ENCODE assay signal across 26 cellular contexts in genomic region chr1:186899977-186900376, GRCh38.
"Had no signal": no experiment of that assay in that cellular context is flagged by ENCODE, and none has a peak within 500 bp of the region (broad histone marks: within the 10 kb centered on the region; RNA-seq: fewer than 3 reads in every experiment).

No MANE protein-coding gene starts in this region.

- H3K27me3 ChIP-seq: body of pancreas, colonic mucosa, esophagus squamous epithelium, gastroesophageal sphincter, sigmoid colon, tibial artery had no signal

- H3K27ac ChIP-seq: body of pancreas, colonic mucosa, epithelial cell of prostate, esophagus squamous epithelium, lower lobe of right lung, sigmoid colon, tibial artery had no signal

- H3K4me3 ChIP-seq: body of pancreas, colonic mucosa, esophagus squamous epithelium, gastroesophageal sphincter, lower lobe of right lung, mucosa of descending colon, sigmoid colon, tibial artery had no signal

- DNase-seq: activated CD4-positive, CD25-positive, alpha-beta regulatory T cell; activated CD8-positive, alpha-beta memory T cell treated with anti-CD3 and anti-CD28 coated beads for 24 hours; activated naive CD4-positive, alpha-beta T cell treated with Interleukin-2 at 50 U/mL for 16 hours; anterior cingulate cortex; body of pancreas; cerebellar nuclear complex; colonic mucosa; effector CD8-positive, alpha-beta T cell; esophagus squamous epithelium; hippocampal formation; left cardiac atrium; lower lobe of right lung; mucosa of descending colon; sigmoid colon; small intestine; stimulated activated CD4-positive, alpha-beta T cell treated with anti-CD3 and anti-CD28 coated beads, Interleukin-4, amount 100 ng/mL, for 24 hours; stimulated activated naive CD8-positive, alpha-beta T cell treated with anti-CD3 and anti-CD28 coated beads, Interleukin-15, amount 100 ng/mL, for 72 hours; T-helper 1 cell; tibial artery had no signal

- H3K36me3 Mint-ChIP-seq: activated naive CD8-positive, alpha-beta T cell; natural killer cell treated with Interleukin-12 subunit alpha and Interleukin-12 subunit beta and Interleukin-15 and Interleukin-18, amount 100 ng/mL, for 72 hours; stimulated activated memory B cell treated with anti-CD40 and anti-IgM and Interleukin-4, amounts not matched to agents 10 μg/mL and 1 μg/mL and 100 μg/mL, for 72 hours had no signal

- H3K27ac Mint-ChIP-seq: activated CD4-positive, alpha-beta T cell treated with anti-CD3 and anti-CD28 coated beads for 36 hours; activated naive CD8-positive, alpha-beta T cell; natural killer cell treated with Interleukin-12 subunit alpha and Interleukin-12 subunit beta and Interleukin-15 and Interleukin-18, amount 100 ng/mL, for 72 hours; stimulated activated memory B cell treated with anti-CD40 and anti-IgM and Interleukin-4, amounts not matched to agents 10 μg/mL and 1 μg/mL and 100 μg/mL, for 72 hours; stimulated activated naive CD8-positive, alpha-beta T cell treated with anti-CD3 and anti-CD28 coated beads, Interleukin-15, amount 100 ng/mL, for 72 hours had no signal

- H3K36me3 ChIP-seq: colonic mucosa, esophagus squamous epithelium, gastroesophageal sphincter, lower lobe of right lung, tibial artery had no signal

- H3K27me3 Mint-ChIP-seq: activated naive CD8-positive, alpha-beta T cell; natural killer cell treated with Interleukin-12 subunit alpha and Interleukin-12 subunit beta and Interleukin-15 and Interleukin-18, amount 100 ng/mL, for 72 hours; stimulated activated memory B cell treated with anti-CD40 and anti-IgM and Interleukin-4, amounts not matched to agents 10 μg/mL and 1 μg/mL and 100 μg/mL, for 72 hours had no signal

- ATAC-seq: body of pancreas; gastroesophageal sphincter; lower lobe of right lung; mucosa of descending colon; natural killer cell treated with Interleukin-12 subunit alpha and Interleukin-12 subunit beta and Interleukin-15 and Interleukin-18, amount 100 ng/mL, for 72 hours had no signal

- H3K9me3 ChIP-seq: body of pancreas, colonic mucosa, esophagus squamous epithelium, gastroesophageal sphincter, lower lobe of right lung, mucosa of descending colon, sigmoid colon, tibial artery had no signal

- H3K4me3 Mint-ChIP-seq: activated CD4-positive, alpha-beta T cell treated with anti-CD3 and anti-CD28 coated beads for 36 hours; activated naive CD8-positive, alpha-beta T cell; natural killer cell treated with Interleukin-12 subunit alpha and Interleukin-12 subunit beta and Interleukin-15 and Interleukin-18, amount 100 ng/mL, for 72 hours; stimulated activated memory B cell treated with anti-CD40 and anti-IgM and Interleukin-4, amounts not matched to agents 10 μg/mL and 1 μg/mL and 100 μg/mL, for 72 hours; stimulated activated naive CD8-positive, alpha-beta T cell treated with anti-CD3 and anti-CD28 coated beads, Interleukin-15, amount 100 ng/mL, for 72 hours; T-helper 2 cell treated with Interferon-gamma antibody and Interleukin-4, amounts not matched to agents 5 μg/mL and 100 μg/mL, for 36 hours had no signal

- H3K4me1 ChIP-seq: body of pancreas, colonic mucosa, lower lobe of right lung had no signal

- H3K4me1 Mint-ChIP-seq: stimulated activated memory B cell treated with anti-CD40 and anti-IgM and Interleukin-4, amounts not matched to agents 10 μg/mL and 1 μg/mL and 100 μg/mL, for 72 hours had no signal
